In genomic region chr12:116066381-116067230, GRCh38 we compare ENCODE assay signal across 8 cellular contexts.
A peak's percentile ranks its signal among the peaks of the same experiment; 100 is the strongest.
DNase-seq lines count a peak whose midpoint lies in the region; ATAC-seq and TF ChIP-seq lines count a peak whose summit lies in the region.

No MANE protein-coding gene starts in this region.

- peak overlapping the region in 2 of 3 donors; percentile 27 to 31 for H3K27ac ChIP-seq in thyroid gland

- no peaks in the 10 kb centered on the region for H3K9me2 ChIP-seq in Loucy (replicated peaks; ENCODE audit: low read depth, low read length)

- H3K27me3 ChIP-seq in Loucy (ENCODE audit: insufficient read depth, low read length, poor library complexity, severe bottlenecking) (no peaks in the 10 kb centered on the region), thyroid gland (no peaks in the 10 kb centered on the region)

- H3K27me3 Mint-ChIP-seq in naive B cell = no peaks in the 10 kb centered on the region

- peaks cover 13% of the 10 kb centered on the region for H3K4me1 ChIP-seq in Loucy (ENCODE audit: insufficient read depth, low read length, poor library complexity, severe bottlenecking)
- peaks cover 30 to 59% of the 10 kb centered on the region in 2 donors for H3K4me1 ChIP-seq in thyroid gland

- H3K36me3 Mint-ChIP-seq in naive B cell = no peaks in the 10 kb centered on the region

- H3K9me3 ChIP-seq in Loucy (ENCODE audit: insufficient read depth, low read depth, low read length) (no peaks in the 10 kb centered on the region), thyroid gland (no peaks in the 10 kb centered on the region)

- CTCF ChIA-PET in GM10248 (lab: Yijun Ruan, JAX) = interaction anchor here (0.7 to 2.1 kb wide), 11 partner anchors 9 to 607 kb away, joined by 3 to 10 read pairs (median 3); no protein-coding TSS in a partner anchor

- 55 to 57% methylated on average over 7 of the region's 7 CpGs for WGBS in thyroid gland, 2 donors

- H3K9me3 Mint-ChIP-seq in naive B cell = no peaks in the 10 kb centered on the region

- no peak overlapping the region for H2AFZ ChIP-seq in Loucy (ENCODE audit: low read length)

- no peaks in the 10 kb centered on the region for H3K36me3 ChIP-seq in Loucy (ENCODE audit: insufficient read depth, low read length)
- no peaks in the 10 kb centered on the region for H3K36me3 ChIP-seq in thyroid gland

- peaks cover 45 to 49% (median 46%) of the 10 kb centered on the region in 3 donors for H3K4me1 Mint-ChIP-seq in naive B cell

- H3K79me2 ChIP-seq in Loucy (ENCODE audit: insufficient read depth, low read length) = peaks cover 63% of the 10 kb centered on the region

- POLR2A ChIA-PET in GM10248 (lab: Yijun Ruan, JAX) = no interaction called here

- no peak for TF ChIP-seq POLR2A in thyroid gland (IDR thresholded peaks at IDR 0.05)

- H3K4me3 ChIP-seq in Loucy (ENCODE audit: low read length, poor library complexity, severe bottlenecking) (no peak overlapping the region), WI38 (ENCODE audit: low read depth, low read length) (no peak overlapping the region), choroid plexus epithelial cell (ENCODE audit: low read depth, low read length) (no peak overlapping the region), thyroid gland (replicated peaks in 1 of 3) (no peak overlapping the region)

- no peaks in the 10 kb centered on the region for H3F3A ChIP-seq in Loucy (ENCODE audit: low read depth)

- H3K27ac Mint-ChIP-seq in naive B cell = peak overlapping the region in 4 of 6 donors; percentile 24 to 78 (median 58)

- peaks cover 16% of the 10 kb centered on the region for H4K20me1 ChIP-seq in Loucy (ENCODE audit: insufficient read depth, low read length, poor library complexity, severe bottlenecking)

- no peak overlapping the region for H3K4me2 ChIP-seq in Loucy (ENCODE audit: low read depth, low read length, poor library complexity, severe bottlenecking)

- ATAC-seq in naive B cell (ENCODE audit: low read depth in 2 of 2) (peak; percentile 65 to 84), sciatic nerve (no peak)

- no peak overlapping the region for H3K9ac ChIP-seq in Loucy (ENCODE audit: low read depth, low read length, poor library complexity, severe bottlenecking)

- DNase-seq in GM10248 (ENCODE audit: extremely low spot score) = peak; percentile 32
- peak; percentile 71 for DNase-seq in choroid plexus epithelial cell (ENCODE audit: low read depth)
- DNase-seq in naive B cell = peak; percentile 50
- DNase-seq in thyroid gland = peak; percentile 65 to 68
- no peak for DNase-seq in sciatic nerve (ENCODE audit: low spot score)
- no peak for DNase-seq in NCI-H1436 treated with DMSO at 0.1 percent for 48 hours (lab: John Stamatoyannopoulos, UW)

- intact Hi-C loops in thyroid gland (cut with DNase I) (no loop called here), sciatic nerve (cut with DNase I) (no loop called here)

- TF ChIP-seq CTCF in GM10248 (IDR thresholded peaks at IDR 0.05; ENCODE audit: control extremely low read depth, extremely low read depth, low read depth, missing control alignments) = peak; percentile 66
- TF ChIP-seq CTCF in Loucy (conservative IDR thresholded peaks at IDR 0.05; ENCODE audit: low read length) = peak; percentile 97
- TF ChIP-seq CTCF in WI38 (IDR thresholded peaks at IDR 0.05; ENCODE audit: low read depth, low read length) = peak; percentile 67
- TF ChIP-seq CTCF in choroid plexus epithelial cell (conservative IDR thresholded peaks at IDR 0.05; ENCODE audit: low read depth, low read length) = peak; percentile 89
- TF ChIP-seq CTCF in thyroid gland (IDR thresholded peaks at IDR 0.05) = peak; percentile 50 to 83 (median 66)

- H3K4me3 Mint-ChIP-seq in naive B cell = peak overlapping the region in 1 of 8 donors; percentile 4

Comparison
In these comparisons a context has a peak if more than half of its experiments do, and no peak if none do; other contexts are left out.
1. DNase-seq: peak in GM10248 (single experiment), choroid plexus epithelial cell (single experiment), naive B cell (single experiment) and thyroid gland (2 of 2); none in sciatic nerve (single experiment) and NCI-H1436 treated with DMSO at 0.1 percent for 48 hours (single experiment).
2. Peak in every context shown above with its lines, with median percentiles within 50 percentile points of each other: CTCF ChIP-seq.